ENCODE assay signal across 8 cellular contexts in genomic region chr7:142811154-142811737, GRCh38. TPM values are rescaled to one million over a fixed set of nuclear protein-coding genes. Genes with fewer than 3 reads are reported as not detected.
DNase-seq lines count a peak whose midpoint lies in the region; ATAC-seq and TF ChIP-seq lines count a peak whose summit lies in the region.

No MANE protein-coding gene starts in this region.

- TF ChIP-seq EP300 in sigmoid colon (IDR thresholded peaks at IDR 0.05), result no peak

- DNase-seq in NCI-H524 treated with DMSO at 0.1 percent for 48 hours (lab: John Stamatoyannopoulos, UW) (peak; percentile 31), adrenal gland (peak in 1 of 7 donors; percentile 20), iPS-NIHi11 (ENCODE audit: low spot score) (peak; percentile 67), testis (peak; percentile 38), sigmoid colon (no peak)

- no peaks in the 10 kb centered on the region for H3K9me3 ChIP-seq in adrenal gland (replicated peaks in 1 of 3)
- no peaks in the 10 kb centered on the region for H3K9me3 ChIP-seq in testis
- H3K9me3 ChIP-seq in sigmoid colon, result no peaks in the 10 kb centered on the region

- intact Hi-C loops in adrenal gland (cut with DNase I) (no loop called here), testis (cut with DNase I; ENCODE audit: low total_unique reads) (loop anchor here (10.0 kb wide), 1 partner anchor 176 kb away; no protein-coding TSS in a partner anchor), sigmoid colon (cut with DNase I) (no loop called here)

- TF ChIP-seq POLR2A in adrenal gland (IDR thresholded peaks at IDR 0.05), result no peak
- TF ChIP-seq POLR2A in testis (IDR thresholded peaks at IDR 0.05), result no peak
- TF ChIP-seq POLR2A in sigmoid colon (IDR thresholded peaks at IDR 0.05), result no peak

- H3K27ac ChIP-seq in C4-2B, result no peak overlapping the region
- H3K27ac ChIP-seq in adrenal gland, result no peak overlapping the region
- H3K27ac ChIP-seq in testis, result no peak overlapping the region
- no peak overlapping the region for H3K27ac ChIP-seq in sigmoid colon

- TF ChIP-seq CTCF in C4-2B (conservative IDR thresholded peaks at IDR 0.05), result peak; percentile 88
- peak; percentile 44 for TF ChIP-seq CTCF in GM12874 (IDR thresholded peaks at IDR 0.05; ENCODE audit: insufficient read depth, low read depth, low read length)
- TF ChIP-seq CTCF in adrenal gland (IDR thresholded peaks at IDR 0.05), result peak in 5 of 6 experiments; percentile 45 to 60 (median 56)
- peak; percentile 43 to 70 (median 64) for TF ChIP-seq CTCF in testis (IDR thresholded peaks at IDR 0.05)
- TF ChIP-seq CTCF in sigmoid colon (IDR thresholded peaks at IDR 0.05), result peak in 2 of 4 experiments; percentile 38 to 46

- H3K27me3 ChIP-seq in adrenal gland (peaks cover 26% of the 10 kb centered on the region), testis (no peaks in the 10 kb centered on the region), sigmoid colon (peaks cover 3 to 34% (median 14%) of the 10 kb centered on the region in 3 donors)

- H3K4me3 ChIP-seq in adrenal gland, result no peak overlapping the region
- H3K4me3 ChIP-seq in testis, result no peak overlapping the region
- H3K4me3 ChIP-seq in sigmoid colon, result no peak overlapping the region

- no peak for ATAC-seq in HG02884 (IDR thresholded peaks at IDR 0.05; ENCODE audit: unreplicated experiment)

- no peaks in the 10 kb centered on the region for H3K36me3 ChIP-seq in adrenal gland (replicated peaks in 1 of 2)
- H3K36me3 ChIP-seq in testis (ENCODE audit: low read depth, missing control alignments), result no peaks in the 10 kb centered on the region
- H3K36me3 ChIP-seq in sigmoid colon, result no peaks in the 10 kb centered on the region

- H3K4me1 ChIP-seq in adrenal gland (replicated peaks in 1 of 2) (no peaks in the 10 kb centered on the region), testis (no peaks in the 10 kb centered on the region), sigmoid colon (no peaks in the 10 kb centered on the region)

- 21 to 32% (median 27%) methylated on average over 6 of the region's 6 CpGs for WGBS in adrenal gland, 4 donors
- WGBS in testis, 2 donors, result 41 to 43% methylated on average over 6 of the region's 6 CpGs
- 27 to 31% methylated on average over 6 of the region's 6 CpGs for WGBS in sigmoid colon, 2 donors

RNA-seq across cellular contexts. Expression of gene PRSS2, which starts 40.5 kb away (rescaled TPM):
- total RNA-seq in adrenal gland, result 10 to 100 TPM in 2 of 8 donors, 1 to 10 TPM in 1, not detected in 5; 4.8 to 43.4 (median 40.0) TPM
- 1 to 10 TPM in 2 of 3 donors, not detected in 1; 2.8 to 4.4 TPM for polyA plus RNA-seq in adrenal gland
- not detected for total RNA-seq in testis
- not detected for polyA plus RNA-seq in testis (ENCODE audit: insufficient read depth, low read depth, low replicate concordance)
- not detected for total RNA-seq in sigmoid colon
- 10 to 100 TPM in 1 of 3 donors, 1 to 10 TPM in 2; 1.4 to 30.0 (median 3.0) TPM for polyA plus RNA-seq in sigmoid colon

RNA-seq across cellular contexts. Expression of gene EPHB6, which starts 43.6 kb away (rescaled TPM):
- 10 to 100 TPM in 2 of 8 donors, 1 to 10 TPM in 6; 1.4 to 14.4 (median 3.7) TPM for total RNA-seq in adrenal gland
- 10 to 100 TPM in 1 of 3 donors, 1 to 10 TPM in 2; 1.1 to 17.2 (median 9.1) TPM for polyA plus RNA-seq in adrenal gland
- total RNA-seq in testis, result 10 to 100 TPM; 47.3 to 52.0 TPM
- 38.1 TPM for polyA plus RNA-seq in testis (ENCODE audit: insufficient read depth, low read depth, low replicate concordance)
- total RNA-seq in sigmoid colon, result 10 to 100 TPM in 2 of 4 donors, 1 to 10 TPM in 2; 6.7 to 13.6 (median 10.2) TPM
- polyA plus RNA-seq in sigmoid colon, result 1 to 10 TPM; 1.2 to 5.6 (median 1.2) TPM
